8 cellular contexts compared by ENCODE assay signal in genomic region chr10:124461642-124462347, GRCh38.
DNase-seq lines count a peak whose midpoint lies in the region; ATAC-seq and TF ChIP-seq lines count a peak whose summit lies in the region.

Gene LHPP, plus strand, starts transcription at chr10:124461823. Its CDS starts 40 bp downstream, at chr10:124461863.

- peak; percentile 95 for ATAC-seq in GM19397 (IDR thresholded peaks at IDR 0.05; ENCODE audit: unreplicated experiment)
- ATAC-seq in HG03558 (IDR thresholded peaks at IDR 0.05; ENCODE audit: extremely low read depth, unreplicated experiment) = peak; percentile 85

- peak within 1 kb of the TSS; percentile 73 for H3K4me3 ChIP-seq in OCI-LY1 (ENCODE audit: low read depth, low read length, poor library complexity, severe bottlenecking)
- peak within 1 kb of the TSS; percentile 85 for H3K4me3 ChIP-seq in mucosa of rectum (ENCODE audit: low read length in 2 of 2)

- H2AFZ ChIP-seq in OCI-LY1 (ENCODE audit: low read length) = peak within 1 kb of the TSS; percentile 94; the same call in 1 of the 2 replicates

- no peak for TF ChIP-seq CTCF in OCI-LY1 (IDR thresholded peaks at IDR 0.05; ENCODE audit: low read length)

- H3K4me1 ChIP-seq in OCI-LY1 (ENCODE audit: insufficient read depth, low read length, severe bottlenecking) (peaks cover 38% of the 10 kb centered on the region), mucosa of rectum (ENCODE audit: control insufficient read depth in 2 of 2, insufficient read depth in 2 of 2, low read length in 2 of 2) (peaks cover 3 to 12% of the 10 kb centered on the region in 2 donors)

- peak within 1 kb of the TSS; percentile 72 for H3K4me2 ChIP-seq in OCI-LY1 (ENCODE audit: low read length)

- no peaks in the 10 kb centered on the region for H3K36me3 ChIP-seq in OCI-LY1 (ENCODE audit: insufficient read depth, low read length)
- no peaks in the 10 kb centered on the region for H3K36me3 ChIP-seq in mucosa of rectum (ENCODE audit: control insufficient read depth in 2 of 2, insufficient read depth in 2 of 2, low read length in 2 of 2)

- H3K9me3 ChIP-seq in OCI-LY1 (ENCODE audit: low read length) (no peaks in the 10 kb centered on the region), mucosa of rectum (ENCODE audit: control insufficient read depth in 2 of 2, low read length in 2 of 2) (no peaks in the 10 kb centered on the region)

- no peaks in the 10 kb centered on the region for H3K27me3 ChIP-seq in OCI-LY1 (ENCODE audit: insufficient read depth, low read length)
- H3K27me3 ChIP-seq in mucosa of rectum (ENCODE audit: control insufficient read depth in 2 of 2, insufficient read depth in 2 of 2, low read length in 2 of 2) = no peaks in the 10 kb centered on the region

- peak within 1 kb of the TSS; percentile 62 for H3K9ac ChIP-seq in OCI-LY1 (ENCODE audit: low read length)
- H3K9ac ChIP-seq in mucosa of rectum (ENCODE audit: low read depth in 1 of 2, low read length in 2 of 2) = peak within 1 kb of the TSS; percentile 64 to 83

- H3K9me2 ChIP-seq in OCI-LY1 (ENCODE audit: low read depth, low read length) = no peaks in the 10 kb centered on the region

- no peak within 1 kb of the TSS for H3K27ac ChIP-seq in OCI-LY1 (ENCODE audit: low read depth, low read length, poor library complexity, severe bottlenecking)
- H3K27ac ChIP-seq in epithelial cell of prostate = peak within 1 kb of the TSS; percentile 55
- H3K27ac ChIP-seq in mucosa of rectum (ENCODE audit: low read depth in 2 of 2, low read length in 2 of 2) = peak within 1 kb of the TSS; percentile 67 to 85

- H4K20me1 ChIP-seq in OCI-LY1 (ENCODE audit: insufficient read depth, low read length) = no peaks in the 10 kb centered on the region

- DNase-seq in COLO668 (lab: John Stamatoyannopoulos, UW; ENCODE audit: unreplicated experiment) = peak; percentile 88
- peak; percentile 85 for DNase-seq in activated T-cell treated with anti-CD3 and anti-CD28 coated beads for 24 hours (ENCODE audit: low read depth)
- peak; percentile 24 for DNase-seq in epithelial cell of prostate (ENCODE audit: low read depth, low spot score)
- DNase-seq in stimulated activated CD8-positive, alpha-beta memory T cell treated with anti-CD3 and anti-CD28 coated beads, Interleukin-4, amount 100 ng/mL, for 24 hours (ENCODE audit: low read depth) = peak; percentile 83

- H3K79me2 ChIP-seq in OCI-LY1 (ENCODE audit: insufficient read depth, low read length) = no peaks in the 10 kb centered on the region

- 0 out of 2 replicates have a peak, but pooled peaks cover 3% of the 10 kb centered on the region for H3F3A ChIP-seq in OCI-LY1 (ENCODE audit: insufficient read depth, low read length)

Comparison
In these comparisons a context has a peak if more than half of its experiments do, and no peak if none do; other contexts are left out.
1. DNase-seq: peak in every context shown above with its lines; median percentile 88 in COLO668; 85 in activated T-cell treated with anti-CD3 and anti-CD28 coated beads for 24 hours; 83 in stimulated activated CD8-positive, alpha-beta memory T cell treated with anti-CD3 and anti-CD28 coated beads, Interleukin-4, amount 100 ng/mL, for 24 hours; 24 in epithelial cell of prostate.